ENCODE assay signal across 28 cellular contexts in the genomic region with DNA sequence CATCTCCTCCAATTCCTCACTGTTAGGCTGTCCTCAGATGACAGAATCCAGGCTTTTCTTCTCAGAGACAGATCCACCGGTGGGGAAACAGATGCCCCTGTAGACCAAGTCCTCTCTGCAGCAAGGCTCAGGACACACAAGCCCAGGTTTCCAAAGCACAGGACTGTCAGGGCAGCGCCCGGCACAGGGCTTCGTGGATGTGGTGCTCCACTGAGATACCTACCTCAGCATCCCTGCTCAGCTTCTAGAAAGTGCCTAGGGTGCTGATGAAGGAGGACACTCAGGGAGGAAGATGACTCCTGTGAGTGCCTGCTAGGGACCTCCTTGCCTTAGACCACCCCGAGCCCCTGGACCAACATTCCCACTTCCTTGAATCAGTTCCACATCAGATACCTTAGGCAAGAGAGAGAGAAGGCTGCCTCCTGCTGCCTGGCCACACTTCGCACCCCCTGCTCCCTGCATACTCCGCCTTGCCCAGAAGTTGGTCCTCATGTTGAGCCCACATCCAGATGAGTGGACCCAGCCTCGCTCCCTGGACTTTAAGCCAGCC. TPM values are rescaled to one million over a fixed set of nuclear protein-coding genes. Genes with fewer than 3 reads are reported as not detected.
"Had no signal": no experiment of that assay in that cellular context is flagged by ENCODE, and none has a peak within 500 bp of the region (broad histone marks: within the 10 kb centered on the region; RNA-seq: fewer than 3 reads in every experiment).

No MANE protein-coding gene starts in this region.

- H3K27ac Mint-ChIP-seq: activated CD4-positive, alpha-beta T cell treated with anti-CD3 and anti-CD28 coated beads for 36 hours; activated CD8-positive, alpha-beta T cell treated with anti-CD3 and anti-CD28 coated beads, Interleukin-2, amount 10 ng/mL, durations not matched to agents 7 days and 5 days; activated naive CD4-positive, alpha-beta T cell treated with anti-CD3 and anti-CD28 coated beads, Interleukin-2, amount 50 U/mL, for 72 hours; activated naive CD8-positive, alpha-beta T cell treated with anti-CD3 and anti-CD28 coated beads, Interleukin-2, amount 50 U/mL, for 24 hours had no signal

- H3K36me3 Mint-ChIP-seq: activated naive CD4-positive, alpha-beta T cell treated with anti-CD3 and anti-CD28 coated beads, Interleukin-2, amount 50 U/mL, for 72 hours had no signal

- H3K4me1 Mint-ChIP-seq: activated CD4-positive, alpha-beta T cell treated with anti-CD3 and anti-CD28 coated beads for 36 hours; activated naive CD8-positive, alpha-beta T cell treated with anti-CD3 and anti-CD28 coated beads, Interleukin-2, amount 50 U/mL, for 24 hours had no signal

- H3K9me3 ChIP-seq: ascending aorta, body of pancreas, Peyer's patch had no signal

- ATAC-seq: activated CD4-positive, alpha-beta T cell treated with anti-CD3 and anti-CD28 coated beads for 36 hours; activated CD8-positive, alpha-beta T cell treated with anti-CD3 and anti-CD28 coated beads, Interleukin-2, amount 10 ng/mL, durations not matched to agents 7 days and 5 days; activated naive CD4-positive, alpha-beta T cell treated with anti-CD3 and anti-CD28 coated beads, Interleukin-2, amount 50 U/mL, for 72 hours; activated naive CD8-positive, alpha-beta T cell treated with anti-CD3 and anti-CD28 coated beads, Interleukin-2, amount 50 U/mL, for 24 hours; body of pancreas had no signal

- H3K27me3 ChIP-seq: ascending aorta, body of pancreas, Peyer's patch had no signal

- H3K27ac ChIP-seq: ascending aorta, body of pancreas, Peyer's patch had no signal

- H3K4me1 ChIP-seq: ascending aorta, body of pancreas had no signal

- DNase-seq: activated CD4-positive, alpha-beta T cell treated with anti-CD3 and anti-CD28 coated beads for 36 hours; activated CD4-positive, CD25-positive, alpha-beta regulatory T cell; activated CD8-positive, alpha-beta memory T cell treated with anti-CD3 and anti-CD28 coated beads, Interleukin-2, amount 50 U/mL, for 48 hours; activated CD8-positive, alpha-beta T cell treated with anti-CD3 and anti-CD28 coated beads, Interleukin-2, amount 10 ng/mL, durations not matched to agents 7 days and 5 days; activated naive CD4-positive, alpha-beta T cell treated with Interleukin-2 at 50 U/mL for 16 hours; activated naive CD8-positive, alpha-beta T cell treated with anti-CD3 and anti-CD28 coated beads, Interleukin-2, amount 50 U/mL, for 24 hours; activated T-cell treated with anti-CD3 and anti-CD28 coated beads, Interleukin-2, amount 50 U/mL, for 1 hour; amniotic stem cell; body of pancreas; Karpas-422; MM.1S; NCI-H1105 treated with DMSO at 0.1 percent for 48 hours; NCI-H1436 treated with DMSO at 0.1 percent for 48 hours; NCI-H187; NCI-H2081; NCI-H510A treated with DMSO at 0.1 percent for 48 hours; NCI-H69; NK-92 treated with Interleukin-12 subunit alpha and Interleukin-12 subunit beta, amount 100 ng/mL, for 24 hours; OCI-M1; SIG-M5; T-helper 2 cell; T1000 had no signal

- H3K36me3 ChIP-seq: ascending aorta, Peyer's patch had no signal

- H3K9me3 Mint-ChIP-seq: activated naive CD4-positive, alpha-beta T cell treated with anti-CD3 and anti-CD28 coated beads, Interleukin-2, amount 50 U/mL, for 72 hours; activated naive CD8-positive, alpha-beta T cell treated with anti-CD3 and anti-CD28 coated beads, Interleukin-2, amount 50 U/mL, for 24 hours; central memory CD8-positive, alpha-beta T cell had no signal

- H3K4me3 Mint-ChIP-seq: activated CD4-positive, alpha-beta T cell treated with anti-CD3 and anti-CD28 coated beads for 36 hours; activated CD8-positive, alpha-beta T cell treated with anti-CD3 and anti-CD28 coated beads, Interleukin-2, amount 10 ng/mL, durations not matched to agents 7 days and 5 days; activated naive CD8-positive, alpha-beta T cell treated with anti-CD3 and anti-CD28 coated beads, Interleukin-2, amount 50 U/mL, for 24 hours; central memory CD8-positive, alpha-beta T cell had no signal

- H3K4me3 ChIP-seq: ascending aorta, body of pancreas, K562, Peyer's patch had no signal

RNA-seq across cellular contexts. Expression of a gene that starts 8.9 kb away (rescaled TPM):
- total RNA-seq: activated CD4-positive, alpha-beta T cell treated with anti-CD3 and anti-CD28 coated beads for 36 hours; activated CD8-positive, alpha-beta T cell treated with anti-CD3 and anti-CD28 coated beads, Interleukin-2, amount 10 ng/mL, durations not matched to agents 7 days and 5 days; activated naive CD4-positive, alpha-beta T cell treated with anti-CD3 and anti-CD28 coated beads, Interleukin-2, amount 50 U/mL, for 72 hours; ascending aorta; body of pancreas; bronchial epithelial cell; K562; Peyer's patch had no signal
- polyA plus RNA-seq: K562 had no signal

RNA-seq across cellular contexts. Expression of a gene that starts 17.0 kb away (rescaled TPM):
- total RNA-seq: activated CD4-positive, alpha-beta T cell treated with anti-CD3 and anti-CD28 coated beads for 36 hours; activated CD8-positive, alpha-beta T cell treated with anti-CD3 and anti-CD28 coated beads, Interleukin-2, amount 10 ng/mL, durations not matched to agents 7 days and 5 days; activated naive CD4-positive, alpha-beta T cell treated with anti-CD3 and anti-CD28 coated beads, Interleukin-2, amount 50 U/mL, for 72 hours; body of pancreas; bronchial epithelial cell; Peyer's patch had no signal

RNA-seq across cellular contexts. Expression of a gene that starts 39.3 kb away (rescaled TPM):
- total RNA-seq: activated CD8-positive, alpha-beta T cell treated with anti-CD3 and anti-CD28 coated beads, Interleukin-2, amount 10 ng/mL, durations not matched to agents 7 days and 5 days; bronchial epithelial cell had no signal

RNA-seq across cellular contexts. Expression of a gene that starts 44.8 kb away (rescaled TPM):
- total RNA-seq: activated CD8-positive, alpha-beta T cell treated with anti-CD3 and anti-CD28 coated beads, Interleukin-2, amount 10 ng/mL, durations not matched to agents 7 days and 5 days; ascending aorta had no signal
